Comparison of ENCODE assay signal across 7 cellular contexts in genomic region chr15:78108300-78109084, GRCh38. TPM values are rescaled to one million over a fixed set of nuclear protein-coding genes. Genes with fewer than 3 reads are reported as not detected.
A peak's percentile ranks its signal among the peaks of the same experiment; 100 is the strongest.
DNase-seq lines count a peak whose midpoint lies in the region; ATAC-seq and TF ChIP-seq lines count a peak whose summit lies in the region.

No MANE protein-coding gene starts in this region.

- peak; percentile 86 to 87 for DNase-seq in Kasumi-1 (lab: John Stamatoyannopoulos, UW)
- DNase-seq in SJCRH30: peak; percentile 90 to 95
- DNase-seq in activated effector memory CD4-positive, alpha-beta T cell treated with Interleukin-2 at 50 U/mL for 16 hours: peak; percentile 72
- DNase-seq in foreskin fibroblast: peak; percentile 77 to 94
- DNase-seq in omental fat pad (ENCODE audit: low spot score): peak; percentile 77
- peak; percentile 86 for DNase-seq in testis

- TF ChIP-seq CTCF in foreskin fibroblast (IDR thresholded peaks at IDR 0.05; ENCODE audit: low read depth, low read length): peak; percentile 96
- peak in 2 of 3 donors; percentile 49 to 85 for TF ChIP-seq CTCF in omental fat pad (IDR thresholded peaks at IDR 0.05)
- TF ChIP-seq CTCF in testis (IDR thresholded peaks at IDR 0.05): peak; percentile 87 to 95 (median 93)

- TF ChIP-seq POLR2A in testis (IDR thresholded peaks at IDR 0.05): no peak

- H3K4me3 ChIP-seq in SJCRH30: no peak overlapping the region
- no peak overlapping the region for H3K4me3 ChIP-seq in foreskin fibroblast (ENCODE audit: low read depth in 1 of 2, low read length in 2 of 2)
- no peak overlapping the region for H3K4me3 ChIP-seq in testis

- H3K4me1 ChIP-seq in SJCRH30 (peaks cover 28% of the 10 kb centered on the region), testis (no peaks in the 10 kb centered on the region)

- 52 to 70% methylated on average over 7 to 11 of the region's 11 CpGs for WGBS in testis, 2 donors

- H3K9me3 ChIP-seq in SJCRH30 (replicated peaks) (no peaks in the 10 kb centered on the region), testis (no peaks in the 10 kb centered on the region)

- H3K36me3 ChIP-seq in SJCRH30: no peaks in the 10 kb centered on the region
- H3K36me3 ChIP-seq in testis (ENCODE audit: low read depth, missing control alignments): no peaks in the 10 kb centered on the region

- no peaks in the 10 kb centered on the region for H3K27me3 ChIP-seq in SJCRH30
- H3K27me3 ChIP-seq in testis: no peaks in the 10 kb centered on the region

- intact Hi-C loops in testis (cut with DNase I; ENCODE audit: low total_unique reads): loop anchor here (5.0 kb wide), 1 partner anchor 141 kb away; no protein-coding TSS in a partner anchor

- H3K27ac ChIP-seq in SJCRH30 (no peak overlapping the region), testis (no peak overlapping the region)

- ATAC-seq in GM18498 (IDR thresholded peaks at IDR 0.05; ENCODE audit: unreplicated experiment) (peak; percentile 51), omental fat pad (ENCODE audit: low FRiP score) (peak; percentile 93)

RNA-seq across cellular contexts. Expression of gene SH2D7, which starts 16.1 kb away (rescaled TPM):
- total RNA-seq in SJCRH30 (2014; rRNA removed; shearing (Covaris generic)): 0.08 and 0.36 TPM in 2 replicates
- total RNA-seq in omental fat pad (not detected), testis (1 to 10 TPM; 1.5 to 2.2 TPM)
- polyA plus RNA-seq in testis (ENCODE audit: insufficient read depth, low read depth, low replicate concordance): 5.0 TPM

RNA-seq across cellular contexts. Expression of gene CIB2, which starts 22.8 kb away (rescaled TPM):
- total RNA-seq in SJCRH30 (2014; rRNA removed; shearing (Covaris generic)): 0.59 and 2.8 TPM in 2 replicates
- 1 to 10 TPM; 1.4 to 5.6 (median 3.1) TPM for total RNA-seq in omental fat pad
- total RNA-seq in testis: 10 to 100 TPM; 24.9 to 34.3 TPM
- 43.6 TPM for polyA plus RNA-seq in testis (ENCODE audit: insufficient read depth, low read depth, low replicate concordance)

RNA-seq across cellular contexts. Expression of gene TBC1D2B, which starts 31.0 kb away (rescaled TPM):
- total RNA-seq in SJCRH30 (2014; rRNA removed; shearing (Covaris generic)): 50.7 and 58.2 TPM in 2 replicates
- total RNA-seq in omental fat pad (100 to 1,000 TPM in 2 of 4 donors, 10 to 100 TPM in 2; 50.3 to 134 (median 95.5) TPM), testis (10 to 100 TPM; 40.6 to 41.5 TPM)
- 28.9 TPM for polyA plus RNA-seq in testis (ENCODE audit: insufficient read depth, low read depth, low replicate concordance)

RNA-seq across cellular contexts. Expression of gene IDH3A, which starts 40.7 kb away (rescaled TPM):
- total RNA-seq in SJCRH30 (2014; rRNA removed; shearing (Covaris generic)): 66.1 and 68.4 TPM in 2 replicates
- 10 to 100 TPM; 67.4 to 94.5 (median 70.0) TPM for total RNA-seq in omental fat pad
- total RNA-seq in testis: 100 to 1,000 TPM; 119 to 120 TPM
- 88.9 TPM for polyA plus RNA-seq in testis (ENCODE audit: insufficient read depth, low read depth, low replicate concordance)
